9 cellular contexts compared by ENCODE assay signal in the genomic region with DNA sequence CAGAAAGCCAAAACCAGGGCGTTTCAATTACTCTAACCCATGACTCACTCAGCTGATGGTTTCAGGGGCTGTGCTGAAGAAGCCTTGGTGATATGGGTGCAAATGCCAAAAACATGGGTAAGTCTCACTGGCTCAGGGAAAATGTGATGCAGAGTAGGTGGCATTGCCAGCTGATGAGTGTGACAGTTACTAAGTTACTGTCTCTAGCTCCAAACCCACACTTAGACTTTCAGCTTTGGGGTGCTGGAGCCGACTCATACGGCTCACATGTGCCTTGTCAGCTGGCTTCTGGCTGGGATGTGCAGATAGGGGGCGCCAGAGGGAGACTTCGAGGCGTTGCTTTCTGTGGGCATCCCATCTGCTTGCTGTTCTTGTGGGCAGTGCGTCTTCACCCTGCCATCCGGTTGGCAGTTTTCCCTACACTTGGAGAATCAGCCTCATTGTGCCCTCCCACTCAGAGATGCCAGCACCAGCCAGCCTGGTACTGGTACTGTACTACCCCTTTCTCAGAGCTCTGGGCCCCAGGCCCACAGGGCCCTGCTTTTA. TPM values are rescaled to one million over a fixed set of nuclear protein-coding genes. Genes with fewer than 3 reads are reported as not detected.
DNase-seq lines count a peak whose midpoint lies in the region; ATAC-seq and TF ChIP-seq lines count a peak whose summit lies in the region.
"Had no signal": no experiment of that assay in that cellular context is flagged by ENCODE, and none has a peak within 500 bp of the region (broad histone marks: within the 10 kb centered on the region; RNA-seq: fewer than 3 reads in every experiment).

No MANE protein-coding gene starts in this region.

- peak; percentile 73 for TF ChIP-seq CTCF in GM06990 (IDR thresholded peaks at IDR 0.05; ENCODE audit: insufficient read depth, low read length, poor library complexity, severe bottlenecking)
- peak; percentile 88 for TF ChIP-seq CTCF in epithelial cell of proximal tubule (conservative IDR thresholded peaks at IDR 0.05; ENCODE audit: low read depth, low read length)
- TF ChIP-seq CTCF in osteoblast (IDR thresholded peaks at IDR 0.05; ENCODE audit: extremely low read depth, low read depth, low read length) = peak; percentile 84

- H3K79me2 ChIP-seq in osteoblast (ENCODE audit: insufficient read depth, low read length) = no peaks in the 10 kb centered on the region

- no peak for ATAC-seq in HG02759 (IDR thresholded peaks at IDR 0.05; ENCODE audit: unreplicated experiment)

- H3K27me3 ChIP-seq in GM06990 (replicated peaks; ENCODE audit: control insufficient read depth, insufficient read depth, low read length) = no peaks in the 10 kb centered on the region
- H3K27me3 ChIP-seq in osteoblast (ENCODE audit: insufficient read depth, low read length) = no peaks in the 10 kb centered on the region

- peaks cover 15% of the 10 kb centered on the region for H3K4me1 ChIP-seq in osteoblast (ENCODE audit: insufficient read depth, low read length)

- H3K36me3 ChIP-seq in GM06990 (ENCODE audit: control insufficient read depth, insufficient read depth, low read length) (no peaks in the 10 kb centered on the region), osteoblast (ENCODE audit: insufficient read depth, low read length) (no peaks in the 10 kb centered on the region)

- no peaks in the 10 kb centered on the region for H4K20me1 ChIP-seq in osteoblast (ENCODE audit: insufficient read depth, low read length)

- H2AFZ ChIP-seq in osteoblast (ENCODE audit: low read length) = no peak overlapping the region

- peaks cover 4% of the 10 kb centered on the region for H3K9me3 ChIP-seq in osteoblast (ENCODE audit: low read depth, low read length)

- H3K27ac ChIP-seq in osteoblast (ENCODE audit: low read depth, low read length) = peak overlapping the region; percentile 59

- peak overlapping the region; percentile 0 for H3K4me2 ChIP-seq in osteoblast (ENCODE audit: insufficient read depth, low read length)

- no peak overlapping the region for H3K4me3 ChIP-seq in GM06990 (replicated peaks; ENCODE audit: low read depth, low read length)
- no peak overlapping the region for H3K4me3 ChIP-seq in epithelial cell of proximal tubule (ENCODE audit: low read depth, low read length)
- no peak overlapping the region for H3K4me3 ChIP-seq in osteoblast (ENCODE audit: insufficient read depth, low read length)

- DNase-seq in GM06990 (ENCODE audit: extremely low read depth, insufficient read length) (peak; percentile 33), M059J (ENCODE audit: low read depth) (peak; percentile 93), epithelial cell of proximal tubule (ENCODE audit: low read depth) (no peak), osteoblast (ENCODE audit: insufficient read length, low spot score, missing footprints) (peak; percentile 78), cerebellum (ENCODE audit: low spot score) (no peak), epidermal melanocyte (ENCODE audit: insufficient read length, low spot score) (no peak)
- DNase-seq in activated CD4-positive, alpha-beta T cell treated with anti-CD3 and anti-CD28 coated beads, Interleukin-2, amount 50 U/mL, for 4 hours = peak; percentile 46 to 50

RNA-seq across cellular contexts. Expression of gene KRT7, which starts 11.1 kb away (rescaled TPM):
- total RNA-seq in M059J (2014; rRNA removed; shearing (Covaris generic)) = 3.0 and 8.4 TPM in 2 replicates
- total RNA-seq in epithelial cell of proximal tubule (495 and 768 TPM in 2 replicates), osteoblast (20.9 and 27.9 TPM in 2 replicates), cerebellum (not detected)
- total RNA-seq: skeletal muscle tissue had no signal

RNA-seq across cellular contexts. Expression of gene KRT80, which starts 30.2 kb away (rescaled TPM):
- 36.6 and 52.7 TPM in 2 replicates for total RNA-seq in M059J (2014; rRNA removed; shearing (Covaris generic))
- total RNA-seq in epithelial cell of proximal tubule (18.0 and 32.1 TPM in 2 replicates), osteoblast (0.59 and 0.72 TPM in 2 replicates), cerebellum (not detected)

RNA-seq across cellular contexts. Expression of gene KRT86, which starts 52.5 kb away (rescaled TPM):
- 5.8 and 8.1 TPM in 2 replicates for total RNA-seq in M059J (2014; rRNA removed; shearing (Covaris generic))
- total RNA-seq in epithelial cell of proximal tubule = 2.2 and 2.7 TPM in 2 replicates
- under 0.01 and 0.36 TPM in 2 replicates for total RNA-seq in osteoblast
- not detected for total RNA-seq in cerebellum

Comparison
In these comparisons a context has a peak if more than half of its experiments do, and no peak if none do; other contexts are left out.
1. DNase-seq: peak in GM06990 (single experiment), M059J (single experiment), activated CD4-positive, alpha-beta T cell treated with anti-CD3 and anti-CD28 coated beads, Interleukin-2, amount 50 U/mL, for 4 hours (2 of 2) and osteoblast (single experiment); none in epithelial cell of proximal tubule (single experiment), cerebellum (single experiment) and epidermal melanocyte (single experiment).
2. RNA of gene KRT7, which starts 11.1 kb away (total RNA-seq): 495 to 768 TPM in epithelial cell of proximal tubule; 20.9 to 27.9 TPM in osteoblast, 3.0 to 8.4 TPM in M059J and not detected in cerebellum (single experiment); every median in the first group is over 10 times any median in the second.
3. RNA of gene KRT80, which starts 30.2 kb away (total RNA-seq): 36.6 to 52.7 TPM in M059J and 18.0 to 32.1 TPM in epithelial cell of proximal tubule; 0.59 to 0.72 TPM in osteoblast and not detected in cerebellum (single experiment); every median in the first group is over 10 times any median in the second.
4. Peak in every context shown above with its lines, with median percentiles within 50 percentile points of each other: CTCF ChIP-seq.